17 cellular contexts compared by ENCODE assay signal in genomic region chr7:116872026-116872425, GRCh38. TPM values are rescaled to one million over a fixed set of nuclear protein-coding genes. Genes with fewer than 3 reads are reported as not detected.
A peak's percentile ranks its signal among the peaks of the same experiment; 100 is the strongest.
DNase-seq lines count a peak whose midpoint lies in the region; ATAC-seq and TF ChIP-seq lines count a peak whose summit lies in the region.
"Had no signal": no experiment of that assay in that cellular context is flagged by ENCODE, and none has a peak within 500 bp of the region (broad histone marks: within the 10 kb centered on the region; RNA-seq: fewer than 3 reads in every experiment).

No MANE protein-coding gene starts in this region.

- H3K4me1 ChIP-seq in RWPE2 (ENCODE audit: insufficient read depth, poor library complexity, severe bottlenecking) (peaks cover 23% of the 10 kb centered on the region), esophagus muscularis mucosa (peaks cover 81 to 100% (median 95%) of the 10 kb centered on the region in 4 donors), smooth muscle cell (ENCODE audit: low read depth) (peaks cover 19% of the 10 kb centered on the region), breast epithelium (no peaks in the 10 kb centered on the region)

- H3K4me2 ChIP-seq in smooth muscle cell = peak overlapping the region; percentile 61

- peaks cover 100% of the 10 kb centered on the region for H4K20me1 ChIP-seq in smooth muscle cell (ENCODE audit: low read depth)

- H2AFZ ChIP-seq in smooth muscle cell (ENCODE audit: low read depth) = no peak overlapping the region

- TF ChIP-seq CTCF in RWPE2 (IDR thresholded peaks at IDR 0.05; ENCODE audit: poor library complexity, severe bottlenecking) (no peak), esophagus muscularis mucosa (IDR thresholded peaks at IDR 0.05) (no peak), smooth muscle cell (IDR thresholded peaks at IDR 0.05; ENCODE audit: borderline replicate concordance, insufficient read depth, poor library complexity, severe bottlenecking) (no peak), breast epithelium (IDR thresholded peaks at IDR 0.05) (no peak)

- H3K27ac ChIP-seq in RWPE2 (ENCODE audit: poor library complexity, severe bottlenecking) (peak overlapping the region; percentile 47), esophagus muscularis mucosa (replicated peaks in 1 of 4) (peak overlapping the region; percentile 16 to 29 (median 27)), smooth muscle cell (ENCODE audit: low read depth) (peak overlapping the region; percentile 68), breast epithelium (no peak overlapping the region)
- H3K27ac ChIP-seq: pancreas had no signal

- H3K27me3 Mint-ChIP-seq in activated T-cell treated with anti-CD3 and anti-CD28 coated beads, Interleukin-2, amount 50 U/mL, for 72 hours (ENCODE audit: low read depth) = no peaks in the 10 kb centered on the region

- H3K4me3 Mint-ChIP-seq in activated T-cell treated with anti-CD3 and anti-CD28 coated beads, Interleukin-2, amount 50 U/mL, for 72 hours = peak overlapping the region; percentile 51 to 66

- TF ChIP-seq POLR2A in esophagus muscularis mucosa (IDR thresholded peaks at IDR 0.05; ENCODE audit: low read depth) (no peak), breast epithelium (IDR thresholded peaks at IDR 0.05) (no peak)

- peak overlapping the region; percentile 6 for H3K9ac ChIP-seq in smooth muscle cell (ENCODE audit: low read depth)

- H3K27me3 ChIP-seq in RWPE2 (ENCODE audit: insufficient read depth, poor library complexity, severe bottlenecking) = no peaks in the 10 kb centered on the region
- no peaks in the 10 kb centered on the region for H3K27me3 ChIP-seq in esophagus muscularis mucosa
- H3K27me3 ChIP-seq in smooth muscle cell (ENCODE audit: low read depth) = no peaks in the 10 kb centered on the region
- no peaks in the 10 kb centered on the region for H3K27me3 ChIP-seq in breast epithelium
- H3K27me3 ChIP-seq: pancreas, upper lobe of right lung had no signal

- H3K79me2 ChIP-seq in smooth muscle cell (ENCODE audit: low read depth) = peaks cover 100% of the 10 kb centered on the region

- intact Hi-C loops in esophagus muscularis mucosa (cut with DNase I) (no loop called here), breast epithelium (cut with DNase I; ENCODE audit: low total_unique reads) (no loop called here)

- H3K36me3 ChIP-seq in RWPE2 (ENCODE audit: low read depth) = peaks cover 15% of the 10 kb centered on the region
- no peaks in the 10 kb centered on the region for H3K36me3 ChIP-seq in esophagus muscularis mucosa
- no peaks in the 10 kb centered on the region for H3K36me3 ChIP-seq in smooth muscle cell (ENCODE audit: low read depth)
- no peaks in the 10 kb centered on the region for H3K36me3 ChIP-seq in breast epithelium
- H3K36me3 ChIP-seq: pancreas, upper lobe of right lung had no signal

- H3F3A ChIP-seq in smooth muscle cell (ENCODE audit: low read depth) = peaks cover 3% of the 10 kb centered on the region

- no peaks in the 10 kb centered on the region for H3K9me3 Mint-ChIP-seq in activated T-cell treated with anti-CD3 and anti-CD28 coated beads, Interleukin-2, amount 50 U/mL, for 72 hours

- H3K4me3 ChIP-seq in RWPE2 (ENCODE audit: severe bottlenecking) (no peak overlapping the region), esophagus muscularis mucosa (no peak overlapping the region), smooth muscle cell (no peak overlapping the region), breast epithelium (no peak overlapping the region)
- H3K4me3 ChIP-seq: pancreas, upper lobe of right lung had no signal

- no peak for TF ChIP-seq EP300 in esophagus muscularis mucosa (IDR thresholded peaks at IDR 0.05)

- peaks cover 71% of the 10 kb centered on the region for H3K4me1 Mint-ChIP-seq in activated T-cell treated with anti-CD3 and anti-CD28 coated beads, Interleukin-2, amount 50 U/mL, for 72 hours (ENCODE audit: low read depth)

- H3K36me3 Mint-ChIP-seq in activated T-cell treated with anti-CD3 and anti-CD28 coated beads, Interleukin-2, amount 50 U/mL, for 72 hours (ENCODE audit: insufficient read depth in 2 of 2) = peaks cover 2 to 7% of the 10 kb centered on the region in 2 donors

- H3K9me3 ChIP-seq in RWPE2 (ENCODE audit: severe bottlenecking) (no peaks in the 10 kb centered on the region), esophagus muscularis mucosa (no peaks in the 10 kb centered on the region), smooth muscle cell (replicated peaks; ENCODE audit: low read depth) (no peaks in the 10 kb centered on the region), breast epithelium (no peaks in the 10 kb centered on the region)
- H3K9me3 ChIP-seq: pancreas, upper lobe of right lung had no signal

- WGBS in esophagus muscularis mucosa = 27% methylated on average over 1 of the region's 1 CpG
- WGBS in smooth muscle cell (ENCODE audit: low lambda C conversion rate) = 52% methylated on average over 1 of the region's 1 CpG

- ATAC-seq in activated T-cell treated with anti-CD3 and anti-CD28 coated beads, Interleukin-2, amount 50 U/mL, for 72 hours (replicated peaks in 1 of 2) = no peak
- no peak for ATAC-seq in RWPE2 (ENCODE audit: low read depth)
- ATAC-seq: pancreas, upper lobe of right lung had no signal

- peak overlapping the region; percentile 83 for H3K27ac Mint-ChIP-seq in activated T-cell treated with anti-CD3 and anti-CD28 coated beads, Interleukin-2, amount 50 U/mL, for 72 hours

- DNase-seq in activated T-cell treated with anti-CD3 and anti-CD28 coated beads, Interleukin-2, amount 50 U/mL, for 72 hours = no peak
- DNase-seq in activated T-cell treated with anti-CD3 and anti-CD28 coated beads for 4 hours (no peak), RWPE2 (ENCODE audit: low spot score) (no peak), esophagus muscularis mucosa (ENCODE audit: extremely low spot score) (no peak), smooth muscle cell (lab: John Stamatoyannopoulos, UW; ENCODE audit: unreplicated experiment) (no peak), breast epithelium (ENCODE audit: low spot score in 2 of 2) (no peak), putamen (ENCODE audit: low spot score) (no peak), retina (no peak)
- DNase-seq: activated CD4-positive, CD25-positive, alpha-beta regulatory T cell; activated effector memory CD4-positive, alpha-beta T cell treated with anti-CD3 and anti-CD28 coated beads, Interleukin-2, amount 50 U/mL, for 16 hours; DND-41; erythroblast; mesendoderm; NCI-H1092; NCI-H226; pancreas; upper lobe of right lung had no signal

RNA-seq across cellular contexts. Expression of gene CAPZA2, which starts 9.6 kb away (rescaled TPM):
- 100 to 1,000 TPM; 128 to 144 TPM for total RNA-seq in activated T-cell treated with anti-CD3 and anti-CD28 coated beads, Interleukin-2, amount 50 U/mL, for 72 hours
- 100 to 1,000 TPM; 167 to 223 (median 195) TPM for total RNA-seq in esophagus muscularis mucosa
- total RNA-seq in smooth muscle cell = 143 and 200 TPM in 2 replicates
- polyA plus RNA-seq in smooth muscle cell = 148 and 161 TPM in 2 replicates
- total RNA-seq in breast epithelium = 100 to 1,000 TPM; 117 to 138 (median 134) TPM

Comparison
In these comparisons a context has a peak if more than half of its experiments do, and no peak if none do; other contexts are left out.
1. H3K27ac ChIP-seq: peak in RWPE2 (single experiment), esophagus muscularis mucosa (4 of 4) and smooth muscle cell (single experiment); none in breast epithelium (0 of 2).